Comparison of ENCODE assay signal across 7 cellular contexts in genomic region chrX:1673337-1673736, GRCh38. TPM values are rescaled to one million over a fixed set of nuclear protein-coding genes. Genes with fewer than 3 reads are reported as not detected.
A peak's percentile ranks its signal among the peaks of the same experiment; 100 is the strongest.
DNase-seq lines count a peak whose midpoint lies in the region; ATAC-seq and TF ChIP-seq lines count a peak whose summit lies in the region.

No MANE protein-coding gene starts in this region.

- H3K4me1 Mint-ChIP-seq in activated CD8-positive, alpha-beta T cell treated with anti-CD3 and anti-CD28 coated beads for 36 hours (ENCODE audit: low read depth), result peaks cover 5% of the 10 kb centered on the region
- H3K4me1 Mint-ChIP-seq in type B pancreatic cell (ENCODE audit: unreplicated experiment), result no peaks in the 10 kb centered on the region

- no peak overlapping the region for H3K4me3 Mint-ChIP-seq in activated CD8-positive, alpha-beta T cell treated with anti-CD3 and anti-CD28 coated beads for 36 hours
- H3K4me3 Mint-ChIP-seq in type B pancreatic cell, result no peak overlapping the region

- CTCF ChIA-PET in activated CD8-positive, alpha-beta T cell treated with anti-CD3 and anti-CD28 coated beads for 36 hours (lab: Charles Lee), result no interaction called here

- DNase-seq in G401 (ENCODE audit: low spot score), result peak; percentile 5
- peak; percentile 90 for DNase-seq in KBM-7
- peak; percentile 59 for DNase-seq in activated CD8-positive, alpha-beta T cell treated with anti-CD3 and anti-CD28 coated beads for 36 hours
- DNase-seq in iPS-NIHi11 (ENCODE audit: low spot score), result peak; percentile 46
- DNase-seq in type B pancreatic cell (ENCODE audit: extremely low spot score, unreplicated experiment), result no peak
- DNase-seq in SK-N-DZ (ENCODE audit: low spot score), result no peak

- in situ Hi-C loops in G401 (cut with HindIII; ENCODE audit: low sequenced_read_pairs) (no loop called here), KBM-7 (cut with MboI; ENCODE audit: low pct_unique_long_range_greater_than_20kb, low sequenced_read_pairs) (no loop called here)

- no peaks in the 10 kb centered on the region for H3K9me3 Mint-ChIP-seq in activated CD8-positive, alpha-beta T cell treated with anti-CD3 and anti-CD28 coated beads for 36 hours
- H3K9me3 Mint-ChIP-seq in type B pancreatic cell, result no peaks in the 10 kb centered on the region

- intact Hi-C loops in activated CD8-positive, alpha-beta T cell treated with anti-CD3 and anti-CD28 coated beads for 36 hours (cut with micrococcal nuclease), result no loop called here

- ATAC-seq in activated CD8-positive, alpha-beta T cell treated with anti-CD3 and anti-CD28 coated beads for 36 hours, result peak; percentile 67
- no peak for ATAC-seq in HG03108 (IDR thresholded peaks at IDR 0.05; ENCODE audit: unreplicated experiment)

- POLR2A ChIA-PET in activated CD8-positive, alpha-beta T cell treated with anti-CD3 and anti-CD28 coated beads for 36 hours (lab: Charles Lee), result no interaction called here

- no peak overlapping the region for H3K27ac Mint-ChIP-seq in activated CD8-positive, alpha-beta T cell treated with anti-CD3 and anti-CD28 coated beads for 36 hours
- H3K27ac Mint-ChIP-seq in type B pancreatic cell, result no peak overlapping the region

- TF ChIP-seq CTCF in activated CD8-positive, alpha-beta T cell treated with anti-CD3 and anti-CD28 coated beads for 36 hours (IDR thresholded peaks at IDR 0.05), result peak; percentile 92
- peak; percentile 86 for TF ChIP-seq CTCF in type B pancreatic cell (conservative IDR thresholded peaks at IDR 0.05)

- H3K36me3 Mint-ChIP-seq in activated CD8-positive, alpha-beta T cell treated with anti-CD3 and anti-CD28 coated beads for 36 hours (ENCODE audit: low read depth), result peaks cover 23% of the 10 kb centered on the region
- no peaks in the 10 kb centered on the region for H3K36me3 Mint-ChIP-seq in type B pancreatic cell

- H3K27me3 Mint-ChIP-seq in activated CD8-positive, alpha-beta T cell treated with anti-CD3 and anti-CD28 coated beads for 36 hours, result no peaks in the 10 kb centered on the region
- no peaks in the 10 kb centered on the region for H3K27me3 Mint-ChIP-seq in type B pancreatic cell

RNA-seq across cellular contexts. Expression of gene ASMT, which starts 58.5 kb away (rescaled TPM):
- not detected in 2 replicates for total RNA-seq in G401 (2014; rRNA removed; shearing (Covaris generic))
- total RNA-seq in activated CD8-positive, alpha-beta T cell treated with anti-CD3 and anti-CD28 coated beads for 36 hours, result under 1 TPM in 1 of 2 experiments, not detected in 1; 0.41 TPM
- not detected in 2 replicates for total RNA-seq in type B pancreatic cell (ENCODE audit: low replicate concordance)
- polyA plus RNA-seq in SK-N-DZ (2014; cell fraction: cytosol; rRNA removed), result not detected in 2 replicates
- polyA plus RNA-seq in SK-N-DZ (2014; cell fraction: nucleus; rRNA removed), result not detected in 2 replicates

Comparison
In these comparisons a context has a peak if more than half of its experiments do, and no peak if none do; other contexts are left out.
1. DNase-seq: peak in G401 (single experiment), KBM-7 (single experiment), activated CD8-positive, alpha-beta T cell treated with anti-CD3 and anti-CD28 coated beads for 36 hours (single experiment) and iPS-NIHi11 (single experiment); none in type B pancreatic cell (single experiment) and SK-N-DZ (single experiment).